In the genomic region with DNA sequence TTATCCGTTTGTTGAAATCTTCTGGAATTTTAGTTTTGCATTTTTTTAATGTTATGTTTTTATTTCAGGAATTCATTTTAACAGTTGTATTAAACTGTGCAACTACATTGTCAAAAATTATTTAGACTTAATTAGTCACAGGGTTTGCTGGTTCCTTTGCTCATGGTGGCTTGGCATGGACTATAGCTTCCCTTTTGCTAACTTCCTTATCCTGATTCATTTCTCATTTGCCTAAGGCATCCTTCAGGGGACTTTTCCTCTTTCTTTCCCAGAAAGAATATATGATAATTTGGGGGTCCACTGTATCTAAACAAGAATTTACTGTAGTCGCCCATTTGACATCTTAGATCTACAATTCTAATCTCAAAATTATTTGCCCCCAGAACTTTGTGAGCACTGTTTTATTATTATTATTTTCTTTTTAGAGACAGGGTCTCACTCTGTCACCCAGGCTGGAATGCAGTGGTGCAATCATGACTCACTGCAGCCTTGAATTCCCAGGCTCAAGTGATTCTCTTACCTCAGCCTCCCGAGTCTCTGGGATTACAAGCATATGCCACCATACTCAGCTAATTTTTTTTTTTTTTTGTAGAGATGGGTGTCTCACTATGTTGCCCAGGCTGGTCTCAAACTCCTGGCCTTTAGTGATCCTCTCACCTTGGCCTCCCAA, we compare ENCODE assay signal across 13 cellular contexts. TPM values are rescaled to one million over a fixed set of nuclear protein-coding genes. Genes with fewer than 3 reads are reported as not detected.
DNase-seq lines count a peak whose midpoint lies in the region; ATAC-seq lines count a peak whose summit lies in the region.
"Had no signal": no experiment of that assay in that cellular context is flagged by ENCODE, and none has a peak within 500 bp of the region (broad histone marks: within the 10 kb centered on the region; RNA-seq: fewer than 3 reads in every experiment).

No MANE protein-coding gene starts in this region.

- no peak overlapping the region for H3K27ac ChIP-seq in aorta (ENCODE audit: low read depth in 1 of 2, low read length in 2 of 2)
- H3K27ac ChIP-seq: colonic mucosa had no signal

- H3K4me1 Mint-ChIP-seq in dendritic cell treated with granulocyte-macrophage colony-stimulating factor and Interleukin-4, amounts not matched to agents 40 ng/mL and 50 ng/mL, for 4 days (ENCODE audit: low read depth) = peaks cover 15% of the 10 kb centered on the region
- H3K4me1 Mint-ChIP-seq: activated T-helper 17 cell treated with anti-CD3 and anti-CD28 coated beads, Interleukin-2, amount 50 U/mL, for 72 hours had no signal

- peak; percentile 89 for DNase-seq in EL
- peak; percentile 13 for DNase-seq in MV-4-11 (lab: John Stamatoyannopoulos, UW)
- peak; percentile 42 for DNase-seq in myocyte (ENCODE audit: low read depth)
- no peak for DNase-seq in aorta
- no peak for DNase-seq in NCI-H1105 treated with DMSO at 0.1 percent for 48 hours (lab: John Stamatoyannopoulos, UW)
- DNase-seq in stimulated activated CD4-positive, alpha-beta T cell treated with anti-CD3 and anti-CD28 coated beads, Interleukin-4, amount 100 ng/mL, for 4 hours = no peak
- DNase-seq: activated CD4-positive, CD25-positive, alpha-beta regulatory T cell; colonic mucosa; NCI-H2029 treated with DMSO at 0.1 percent for 48 hours had no signal

- peaks cover 2% of the 10 kb centered on the region for H3K9me3 ChIP-seq in aorta (ENCODE audit: control insufficient read depth, low read length)
- H3K9me3 ChIP-seq: colonic mucosa had no signal

- intact Hi-C loops in dendritic cell treated with granulocyte-macrophage colony-stimulating factor and Interleukin-4, amounts not matched to agents 40 ng/mL and 50 ng/mL, for 4 days (cut with micrococcal nuclease) = no loop called here
- intact Hi-C loops in aorta (cut with DNase I) = no loop called here

- H3K27me3 Mint-ChIP-seq in dendritic cell treated with granulocyte-macrophage colony-stimulating factor and Interleukin-4, amounts not matched to agents 40 ng/mL and 50 ng/mL, for 4 days = no peaks in the 10 kb centered on the region
- H3K27me3 Mint-ChIP-seq: activated T-helper 17 cell treated with anti-CD3 and anti-CD28 coated beads, Interleukin-2, amount 50 U/mL, for 72 hours had no signal

- H3K27ac Mint-ChIP-seq in dendritic cell treated with granulocyte-macrophage colony-stimulating factor and Interleukin-4, amounts not matched to agents 40 ng/mL and 50 ng/mL, for 4 days = peak overlapping the region; percentile 82
- H3K27ac Mint-ChIP-seq: activated T-helper 17 cell treated with anti-CD3 and anti-CD28 coated beads, Interleukin-2, amount 50 U/mL, for 72 hours had no signal

- 49 to 58% methylated on average over 3 of the region's 3 CpGs for WGBS in aorta, 2 donors

- H3K4me3 Mint-ChIP-seq in dendritic cell treated with granulocyte-macrophage colony-stimulating factor and Interleukin-4, amounts not matched to agents 40 ng/mL and 50 ng/mL, for 4 days = no peak overlapping the region
- H3K4me3 Mint-ChIP-seq: activated T-helper 17 cell treated with anti-CD3 and anti-CD28 coated beads, Interleukin-2, amount 50 U/mL, for 72 hours had no signal

- peaks cover 0 to 4% of the 10 kb centered on the region in 2 donors for H3K36me3 ChIP-seq in aorta (ENCODE audit: control insufficient read depth in 1 of 2, insufficient read depth in 2 of 2, low read length in 1 of 2)
- H3K36me3 ChIP-seq: colonic mucosa had no signal

- H3K4me1 ChIP-seq in aorta (ENCODE audit: control insufficient read depth in 1 of 2, insufficient read depth in 2 of 2, low read length in 2 of 2) = no peaks in the 10 kb centered on the region
- H3K4me1 ChIP-seq: colonic mucosa had no signal

- H3K27me3 ChIP-seq in aorta (ENCODE audit: control insufficient read depth in 1 of 2, insufficient read depth in 2 of 2, low read length in 1 of 2) = no peaks in the 10 kb centered on the region
- H3K27me3 ChIP-seq: colonic mucosa had no signal

- no peak overlapping the region for H3K4me3 ChIP-seq in aorta (ENCODE audit: low read length in 2 of 2)
- H3K4me3 ChIP-seq: colonic mucosa had no signal

- peaks cover 12% of the 10 kb centered on the region for H3K36me3 Mint-ChIP-seq in dendritic cell treated with granulocyte-macrophage colony-stimulating factor and Interleukin-4, amounts not matched to agents 40 ng/mL and 50 ng/mL, for 4 days (ENCODE audit: low read depth)

- no peaks in the 10 kb centered on the region for H3K9me3 Mint-ChIP-seq in dendritic cell treated with granulocyte-macrophage colony-stimulating factor and Interleukin-4, amounts not matched to agents 40 ng/mL and 50 ng/mL, for 4 days
- H3K9me3 Mint-ChIP-seq: activated T-helper 17 cell treated with anti-CD3 and anti-CD28 coated beads, Interleukin-2, amount 50 U/mL, for 72 hours had no signal

- ATAC-seq in aorta (ENCODE audit: low FRiP score) (no peak), HG03565 (IDR thresholded peaks at IDR 0.05; ENCODE audit: unreplicated experiment) (no peak)
- ATAC-seq: activated T-helper 17 cell treated with anti-CD3 and anti-CD28 coated beads, Interleukin-2, amount 50 U/mL, for 72 hours; Panc1 had no signal

RNA-seq across cellular contexts. Expression of a gene that starts 13.9 kb away (rescaled TPM):
- total RNA-seq in myocyte (14.7 and 16.5 TPM in 2 replicates), aorta (1 to 10 TPM; 5.4 to 5.9 TPM)
- 3.0 TPM for polyA plus RNA-seq in myocyte (2012)
- 1 to 10 TPM; 1.3 to 4.1 TPM for polyA plus RNA-seq in aorta

Comparison
In these comparisons a context has a peak if more than half of its experiments do, and no peak if none do; other contexts are left out.
1. DNase-seq: peak in EL (single experiment), MV-4-11 (single experiment) and myocyte (single experiment); none in aorta (0 of 2), NCI-H1105 treated with DMSO at 0.1 percent for 48 hours (single experiment) and stimulated activated CD4-positive, alpha-beta T cell treated with anti-CD3 and anti-CD28 coated beads, Interleukin-4, amount 100 ng/mL, for 4 hours (0 of 2).